Comparison of ENCODE assay signal across 14 cellular contexts in genomic region chr1:173276922-173277800, GRCh38.
DNase-seq lines count a peak whose midpoint lies in the region; ATAC-seq and TF ChIP-seq lines count a peak whose summit lies in the region.
"Had no signal": no experiment of that assay in that cellular context is flagged by ENCODE, and none has a peak within 500 bp of the region (broad histone marks: within the 10 kb centered on the region; RNA-seq: fewer than 3 reads in every experiment).

No MANE protein-coding gene starts in this region.

- peaks cover 26% of the 10 kb centered on the region in 2 donors for H3K4me1 Mint-ChIP-seq in natural killer cell treated with Interleukin-12 subunit alpha and Interleukin-12 subunit beta and Interleukin-15 and Interleukin-18, amount 100 ng/mL, for 72 hours (ENCODE audit: low read depth in 2 of 2)
- peaks cover 17 to 19% of the 10 kb centered on the region in 2 donors for H3K4me1 Mint-ChIP-seq in natural killer cell
- H3K4me1 Mint-ChIP-seq: T-cell had no signal

- TF ChIP-seq CTCF in natural killer cell (IDR thresholded peaks at IDR 0.05) = no peak
- no peak for TF ChIP-seq CTCF in ascending aorta (IDR thresholded peaks at IDR 0.05)

- no peak overlapping the region for H3K4me3 Mint-ChIP-seq in natural killer cell treated with Interleukin-12 subunit alpha and Interleukin-12 subunit beta and Interleukin-15 and Interleukin-18, amount 100 ng/mL, for 72 hours
- no peak overlapping the region for H3K4me3 Mint-ChIP-seq in natural killer cell
- H3K4me3 Mint-ChIP-seq: naive B cell, T-cell had no signal

- no peak for DNase-seq in natural killer cell treated with Interleukin-12 subunit alpha and Interleukin-12 subunit beta and Interleukin-15 and Interleukin-18, amount 100 ng/mL, for 72 hours (ENCODE audit: low spot score)
- no peak for DNase-seq in natural killer cell
- no peak for DNase-seq in ascending aorta (ENCODE audit: low spot score in 2 of 2)
- DNase-seq in DMS 273 treated with DMSO at 0.1 percent for 48 hours (lab: John Stamatoyannopoulos, UW) = no peak
- DNase-seq in NCI-H1436 treated with DMSO at 0.1 percent for 48 hours (lab: John Stamatoyannopoulos, UW) = no peak
- no peak for DNase-seq in DMS153 treated with DMSO at 0.1 percent for 48 hours (lab: John Stamatoyannopoulos, UW; ENCODE audit: unreplicated experiment)
- DNase-seq: activated CD8-positive, alpha-beta memory T cell treated with anti-CD3 and anti-CD28 coated beads, Interleukin-2, amount 50 U/mL, for 48 hours; naive B cell; NCI-H748 treated with DMSO at 0.1 percent for 48 hours; spleen; T-cell had no signal

- no peak overlapping the region for H3K27ac ChIP-seq in ascending aorta
- H3K27ac ChIP-seq: spleen had no signal

- H3K4me3 ChIP-seq in ascending aorta = no peak overlapping the region
- H3K4me3 ChIP-seq: spleen had no signal

- H3K9me3 Mint-ChIP-seq in natural killer cell treated with Interleukin-12 subunit alpha and Interleukin-12 subunit beta and Interleukin-15 and Interleukin-18, amount 100 ng/mL, for 72 hours = peaks cover 5% of the 10 kb centered on the region
- H3K9me3 Mint-ChIP-seq in natural killer cell = no peaks in the 10 kb centered on the region
- H3K9me3 Mint-ChIP-seq: naive B cell had no signal

- H3K36me3 Mint-ChIP-seq in natural killer cell treated with Interleukin-12 subunit alpha and Interleukin-12 subunit beta and Interleukin-15 and Interleukin-18, amount 100 ng/mL, for 72 hours = peaks cover 14% of the 10 kb centered on the region
- H3K36me3 Mint-ChIP-seq in natural killer cell = no peaks in the 10 kb centered on the region
- H3K36me3 Mint-ChIP-seq: T-cell had no signal

- H3K4me1 ChIP-seq in ascending aorta = no peaks in the 10 kb centered on the region
- H3K4me1 ChIP-seq: spleen had no signal

- ATAC-seq in natural killer cell treated with Interleukin-12 subunit alpha and Interleukin-12 subunit beta and Interleukin-15 and Interleukin-18, amount 100 ng/mL, for 72 hours = peak; percentile 66 to 75
- ATAC-seq in natural killer cell = no peak
- peak; percentile 95 for ATAC-seq in GM21786 (IDR thresholded peaks at IDR 0.05; ENCODE audit: unreplicated experiment)
- ATAC-seq in HG03280 (IDR thresholded peaks at IDR 0.05; ENCODE audit: unreplicated experiment) = peak; percentile 69
- ATAC-seq: HCT116, T-cell had no signal

- H3K9me3 ChIP-seq in ascending aorta = no peaks in the 10 kb centered on the region
- H3K9me3 ChIP-seq: spleen had no signal

- H3K36me3 ChIP-seq in ascending aorta = no peaks in the 10 kb centered on the region
- H3K36me3 ChIP-seq: spleen had no signal

- peaks cover 23 to 27% of the 10 kb centered on the region in 2 donors for H3K27me3 Mint-ChIP-seq in natural killer cell treated with Interleukin-12 subunit alpha and Interleukin-12 subunit beta and Interleukin-15 and Interleukin-18, amount 100 ng/mL, for 72 hours
- H3K27me3 Mint-ChIP-seq in natural killer cell (ENCODE audit: low read depth in 2 of 2) = peaks cover 26 to 44% of the 10 kb centered on the region in 2 donors
- H3K27me3 Mint-ChIP-seq: naive B cell, T-cell had no signal

- no peak overlapping the region for H3K27ac Mint-ChIP-seq in natural killer cell treated with Interleukin-12 subunit alpha and Interleukin-12 subunit beta and Interleukin-15 and Interleukin-18, amount 100 ng/mL, for 72 hours
- no peak overlapping the region for H3K27ac Mint-ChIP-seq in natural killer cell
- H3K27ac Mint-ChIP-seq: naive B cell, T-cell had no signal

- H3K27me3 ChIP-seq in ascending aorta = no peaks in the 10 kb centered on the region
- H3K27me3 ChIP-seq: spleen had no signal

- intact Hi-C loops in natural killer cell (cut with micrococcal nuclease) = no loop called here
- intact Hi-C loops in ascending aorta (cut with DNase I) = no loop called here

Comparison
In these comparisons a context has a peak if more than half of its experiments do, and no peak if none do; other contexts are left out.
1. ATAC-seq: peak in natural killer cell treated with Interleukin-12 subunit alpha and Interleukin-12 subunit beta and Interleukin-15 and Interleukin-18, amount 100 ng/mL, for 72 hours (2 of 2), GM21786 (single experiment) and HG03280 (single experiment); none in natural killer cell (0 of 3).